Comparison of ENCODE assay signal across 8 cellular contexts in the genomic region with DNA sequence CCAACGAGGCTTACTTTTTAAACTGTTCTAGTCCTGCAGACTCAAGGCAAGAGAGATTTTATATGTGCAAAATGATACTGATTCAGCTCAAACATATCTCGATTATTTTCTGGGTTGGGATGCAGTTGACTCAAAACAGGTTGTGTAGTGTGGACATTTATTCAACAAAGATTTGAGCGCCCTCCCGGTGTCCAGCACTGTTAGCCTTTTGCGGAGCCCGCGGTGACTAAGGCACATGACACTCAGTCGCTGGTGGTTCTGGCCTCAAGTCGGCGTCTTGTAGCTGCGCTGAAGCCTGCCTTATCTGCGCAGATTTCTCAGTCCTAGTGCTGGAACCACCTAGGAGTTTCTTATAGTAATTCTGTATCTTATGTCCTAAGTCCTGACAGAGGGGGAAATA. TPM values are rescaled to one million over a fixed set of nuclear protein-coding genes. Genes with fewer than 3 reads are reported as not detected.
DNase-seq lines count a peak whose midpoint lies in the region; ATAC-seq and TF ChIP-seq lines count a peak whose summit lies in the region.

No MANE protein-coding gene starts in this region.

- TF ChIP-seq CTCF in astrocyte of the spinal cord (IDR thresholded peaks at IDR 0.05; ENCODE audit: low read depth, low read length) (peak; percentile 22), progenitor cell of endocrine pancreas (IDR thresholded peaks at IDR 0.05; ENCODE audit: unreplicated experiment) (no peak)

- no peak for TF ChIP-seq POLR2A in GM18505 (IDR thresholded peaks at IDR 0.05; ENCODE audit: borderline replicate concordance, extremely low read depth, insufficient read depth, insufficient read length)

- in situ Hi-C loops in astrocyte of the spinal cord (cut with HindIII; ENCODE audit: low sequenced_read_pairs), result no loop called here

- DNase-seq in NCI-H2171 treated with DMSO at 0.1 percent for 48 hours (lab: John Stamatoyannopoulos, UW), result peak; percentile 8
- DNase-seq in NCI-H2171 (lab: John Stamatoyannopoulos, UW), result no peak
- DNase-seq in NCI-H2196 (lab: John Stamatoyannopoulos, UW; ENCODE audit: unreplicated experiment), result peak; percentile 61
- peak; percentile 79 for DNase-seq in astrocyte of the spinal cord (ENCODE audit: low read depth, low spot score)
- peak; percentile 14 to 53 for DNase-seq in hippocampal formation (lab: John Stamatoyannopoulos, UW)
- peak; percentile 36 for DNase-seq in progenitor cell of endocrine pancreas (ENCODE audit: low spot score, unreplicated experiment)

- H3K27me3 Mint-ChIP-seq in progenitor cell of endocrine pancreas, result peaks cover 41% of the 10 kb centered on the region

- no peaks in the 10 kb centered on the region for H3K36me3 Mint-ChIP-seq in progenitor cell of endocrine pancreas (ENCODE audit: insufficient read depth)

- H3K4me3 Mint-ChIP-seq in progenitor cell of endocrine pancreas (ENCODE audit: low read depth), result peak overlapping the region; percentile 78

- H3K27ac Mint-ChIP-seq in progenitor cell of endocrine pancreas, result peak overlapping the region; percentile 85

- no peaks in the 10 kb centered on the region for H3K9me3 Mint-ChIP-seq in progenitor cell of endocrine pancreas (ENCODE audit: low read depth)

- peaks cover 23% of the 10 kb centered on the region for H3K4me1 Mint-ChIP-seq in progenitor cell of endocrine pancreas (ENCODE audit: low read depth)

- ATAC-seq in GM18505 (IDR thresholded peaks at IDR 0.05; ENCODE audit: unreplicated experiment) (no peak), GM19452 (IDR thresholded peaks at IDR 0.05; ENCODE audit: unreplicated experiment) (no peak)

- peak overlapping the region; percentile 75 for H3K4me3 ChIP-seq in astrocyte of the spinal cord (ENCODE audit: low read depth, low read length)

RNA-seq across cellular contexts. Expression of gene CADPS2, which starts 0.9 kb away (rescaled TPM):
- total RNA-seq in progenitor cell of endocrine pancreas, result 4.3 and 6.1 TPM in 2 replicates
